ENCODE assay signal across 32 cellular contexts in the genomic region with DNA sequence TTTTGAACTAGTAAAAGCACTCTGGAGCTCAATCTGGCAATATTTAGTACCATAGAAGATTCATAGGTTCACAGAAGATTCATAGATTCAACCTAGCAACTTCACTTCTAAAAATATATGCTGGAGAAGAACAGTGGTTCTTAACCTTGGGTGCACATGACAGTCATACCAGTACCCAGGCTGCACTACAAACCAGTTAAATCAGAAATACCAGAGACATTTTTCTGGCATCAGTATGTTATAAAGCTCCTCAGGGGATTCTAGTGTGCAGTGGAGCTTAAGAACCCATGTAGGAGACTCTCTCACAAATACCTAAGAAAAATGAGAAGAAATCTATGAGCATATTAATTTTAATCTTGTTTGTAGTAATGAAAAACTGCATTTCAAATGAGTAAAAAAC. TPM values are rescaled to one million over a fixed set of nuclear protein-coding genes. Genes with fewer than 3 reads are reported as not detected.
"Had no signal": no experiment of that assay in that cellular context is flagged by ENCODE, and none has a peak within 500 bp of the region (broad histone marks: within the 10 kb centered on the region; RNA-seq: fewer than 3 reads in every experiment).

No MANE protein-coding gene starts in this region.

- H3K27ac ChIP-seq: ascending aorta, breast epithelium, cardiac muscle cell, colonic mucosa, epithelial cell of prostate, esophagus squamous epithelium, gastroesophageal sphincter, heart right ventricle, VCaP had no signal

- FAIRE-seq: endometrium, endothelial cell of umbilical vein, TTC549 had no signal

- H3K4me3 ChIP-seq: ascending aorta, breast epithelium, cardiac muscle cell, colonic mucosa, esophagus squamous epithelium, gastroesophageal sphincter, heart right ventricle had no signal

- DNase-seq: activated CD4-positive, alpha-beta memory T cell treated with anti-CD3 and anti-CD28 coated beads, Interleukin-2, amount 10 ng/mL, durations not matched to agents 7 days and 5 days; activated CD4-positive, alpha-beta T cell treated with anti-CD3 and anti-CD28 coated beads for 1 hour; activated CD4-positive, alpha-beta T cell treated with anti-CD3 and anti-CD28 coated beads for 4 hours; activated CD4-positive, alpha-beta T cell treated with anti-CD3 and anti-CD28 coated beads, Interleukin-2, amount 10 ng/mL, durations not matched to agents 7 days and 5 days; activated CD4-positive, alpha-beta T cell treated with anti-CD3 and anti-CD28 coated beads, Interleukin-2, amount 50 U/mL, for 4 hours; activated CD8-positive, alpha-beta memory T cell treated with anti-CD3 and anti-CD28 coated beads, Interleukin-2, amount 50 U/mL, for 48 hours; activated gamma-delta T cell; activated naive CD4-positive, alpha-beta T cell; activated naive CD4-positive, alpha-beta T cell treated with anti-CD3 and anti-CD28 coated beads, Interleukin-2, amount 10 ng/mL, durations not matched to agents 7 days and 5 days; activated naive CD8-positive, alpha-beta T cell treated with anti-CD3 and anti-CD28 coated beads, Interleukin-2, amount 10 ng/mL, durations not matched to agents 7 days and 5 days; activated T-cell treated with anti-CD3 and anti-CD28 coated beads for 4 hours; activated T-cell treated with anti-CD3 and anti-CD28 coated beads, Interleukin-2, amount 50 U/mL, for 24 hours; activated T-cell treated with anti-CD3 and anti-CD28 coated beads, Interleukin-2, amount 50 U/mL, for 72 hours; central memory CD4-positive, alpha-beta T cell; cerebellar nuclear complex; colonic mucosa; effector CD8-positive, alpha-beta T cell; esophagus squamous epithelium; foreskin melanocyte; heart right ventricle; T-helper 2 cell had no signal

- ATAC-seq: activated naive CD4-positive, alpha-beta T cell treated with anti-CD3 and anti-CD28 coated beads, Interleukin-2, amount 50 U/mL, for 72 hours; activated T-cell treated with anti-CD3 and anti-CD28 coated beads, Interleukin-2, amount 50 U/mL, for 72 hours; gastroesophageal sphincter; heart right ventricle; WTC11 had no signal

- H3K4me1 ChIP-seq: ascending aorta, breast epithelium, colonic mucosa, esophagus squamous epithelium, gastroesophageal sphincter, heart right ventricle had no signal

- H3K9me3 ChIP-seq: ascending aorta, breast epithelium, colonic mucosa, esophagus squamous epithelium, gastroesophageal sphincter had no signal

RNA-seq across cellular contexts. Expression of a gene that starts 46.6 kb away (rescaled TPM):
- polyA plus RNA-seq: endothelial cell of umbilical vein had no signal
